17 cellular contexts compared by ENCODE assay signal in genomic region chr2:237289134-237289533, GRCh38.
"Had no signal": no experiment of that assay in that cellular context is flagged by ENCODE, and none has a peak within 500 bp of the region (broad histone marks: within the 10 kb centered on the region; RNA-seq: fewer than 3 reads in every experiment).

No MANE protein-coding gene starts in this region.

- H3K27me3 ChIP-seq: adrenal gland, colonic mucosa, heart right ventricle, right lobe of liver, testis had no signal

- ATAC-seq: activated T-helper 17 cell treated with anti-CD3 and anti-CD28 coated beads, Interleukin-2, amount 50 U/mL, for 72 hours; heart right ventricle; left ventricle myocardium superior; right lobe of liver; stimulated activated naive CD8-positive, alpha-beta T cell treated with anti-CD3 and anti-CD28 coated beads, Interleukin-15, Interleukin-2, amounts not matched to agents 100 U/mL and 50 U/mL, for 24 hours; T-helper 17 cell had no signal

- H3K36me3 ChIP-seq: adrenal gland, colonic mucosa, heart right ventricle, right lobe of liver had no signal

- H3K36me3 Mint-ChIP-seq: activated naive CD4-positive, alpha-beta T cell treated with anti-CD3 and anti-CD28 coated beads, Interleukin-2, amount 10 ng/mL, durations not matched to agents 7 days and 5 days; naive B cell had no signal

- H3K9me3 Mint-ChIP-seq: activated naive CD4-positive, alpha-beta T cell treated with anti-CD3 and anti-CD28 coated beads, Interleukin-2, amount 10 ng/mL, durations not matched to agents 7 days and 5 days had no signal

- DNase-seq: activated CD4-positive, alpha-beta T cell treated with anti-CD3 and anti-CD28 coated beads, Interleukin-2, amount 50 U/mL, for 1 hour; activated CD4-positive, CD25-positive, alpha-beta regulatory T cell; activated naive CD4-positive, alpha-beta T cell treated with anti-CD3 and anti-CD28 coated beads, Interleukin-2, amount 10 ng/mL, durations not matched to agents 7 days and 5 days; activated T-cell treated with anti-CD3 and anti-CD28 coated beads for 4 hours; adrenal gland; colonic mucosa; foreskin melanocyte; heart right ventricle; kidney; left ventricle myocardium superior; naive B cell; right lobe of liver; stimulated activated CD4-positive, alpha-beta T cell treated with anti-CD3 and anti-CD28 coated beads, Interleukin-2, amount 100 ng/mL, for 48 hours; stimulated activated naive CD8-positive, alpha-beta T cell treated with anti-CD3 and anti-CD28 coated beads, Interleukin-15, Interleukin-2, amounts not matched to agents 100 U/mL and 50 U/mL, for 24 hours; T-helper 17 cell; testis had no signal

- H3K9me3 ChIP-seq: adrenal gland, colonic mucosa, right lobe of liver, testis had no signal

- H3K27ac ChIP-seq: adrenal gland, colonic mucosa had no signal

- H3K4me3 Mint-ChIP-seq: activated naive CD4-positive, alpha-beta T cell treated with anti-CD3 and anti-CD28 coated beads, Interleukin-2, amount 10 ng/mL, durations not matched to agents 7 days and 5 days; activated T-helper 17 cell treated with anti-CD3 and anti-CD28 coated beads, Interleukin-2, amount 50 U/mL, for 72 hours; naive B cell; T-helper 17 cell had no signal

- H3K4me3 ChIP-seq: adrenal gland, colonic mucosa, heart right ventricle, right lobe of liver, testis had no signal

- H3K27ac Mint-ChIP-seq: activated naive CD4-positive, alpha-beta T cell treated with anti-CD3 and anti-CD28 coated beads, Interleukin-2, amount 10 ng/mL, durations not matched to agents 7 days and 5 days; activated T-helper 17 cell treated with anti-CD3 and anti-CD28 coated beads, Interleukin-2, amount 50 U/mL, for 72 hours; naive B cell; T-helper 17 cell had no signal
